Comparison of ENCODE assay signal across 29 cellular contexts in the genomic region with DNA sequence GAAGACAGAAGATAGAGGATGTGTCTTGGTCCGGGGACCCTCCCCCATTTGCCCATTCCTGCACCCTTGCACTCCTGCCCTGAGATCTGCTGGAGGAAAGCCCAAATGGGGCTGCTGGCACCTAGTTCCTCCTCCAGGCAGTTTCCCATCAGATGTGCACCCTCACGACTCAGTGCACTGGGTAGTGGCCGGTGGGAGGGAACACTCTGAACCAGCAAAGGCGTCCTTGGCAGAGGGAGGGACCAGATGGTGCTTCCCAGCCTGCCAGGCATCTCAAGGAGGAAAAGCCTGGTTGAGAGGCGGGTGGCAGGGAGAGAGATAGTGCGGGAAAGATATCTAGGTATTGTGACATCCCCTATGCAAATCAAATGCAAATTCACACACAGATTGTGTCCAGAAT. TPM values are rescaled to one million over a fixed set of nuclear protein-coding genes. Genes with fewer than 3 reads are reported as not detected.
A peak's percentile ranks its signal among the peaks of the same experiment; 100 is the strongest.
DNase-seq lines count a peak whose midpoint lies in the region; ATAC-seq and TF ChIP-seq lines count a peak whose summit lies in the region.
"Had no signal": no experiment of that assay in that cellular context is flagged by ENCODE, and none has a peak within 500 bp of the region (broad histone marks: within the 10 kb centered on the region; RNA-seq: fewer than 3 reads in every experiment).

No MANE protein-coding gene starts in this region.

- H3K36me3 ChIP-seq in SK-N-SH (replicated peaks in 1 of 2; ENCODE audit: control insufficient read depth in 1 of 2, insufficient read depth in 2 of 2, low read length in 1 of 2): no peaks in the 10 kb centered on the region
- no peaks in the 10 kb centered on the region for H3K36me3 ChIP-seq in testis (ENCODE audit: low read depth, missing control alignments)
- H3K36me3 ChIP-seq: stomach had no signal

- H3K4me1 ChIP-seq in SK-N-SH (ENCODE audit: control insufficient read depth in 1 of 2, insufficient read depth in 2 of 2, low read depth in 1 of 2, low read length in 1 of 2) (peaks cover 0 to 8% of the 10 kb centered on the region in 2 experiments; a peak in 1 of 4 replicates), testis (no peaks in the 10 kb centered on the region)
- H3K4me1 ChIP-seq: A549, stomach had no signal

- ATAC-seq in SK-N-SH treated with all-trans-retinoic acid at 6 μM for 48 hours: no peak
- ATAC-seq in activated naive CD8-positive, alpha-beta T cell treated with anti-CD3 and anti-CD28 coated beads, Interleukin-2, amount 50 U/mL, for 24 hours: no peak
- ATAC-seq: A549; activated CD4-positive, alpha-beta T cell treated with anti-CD3 and anti-CD28 coated beads for 36 hours; naive thymus-derived CD4-positive, alpha-beta T cell had no signal

- no peak overlapping the region for H3K27ac ChIP-seq in SK-N-SH (ENCODE audit: low read depth in 2 of 2, low read length in 1 of 2)
- H3K27ac ChIP-seq in testis: no peak overlapping the region
- H3K27ac ChIP-seq: A549, RWPE1, stomach had no signal

- H3K4me1 Mint-ChIP-seq in activated naive CD8-positive, alpha-beta T cell treated with anti-CD3 and anti-CD28 coated beads, Interleukin-2, amount 50 U/mL, for 24 hours: no peaks in the 10 kb centered on the region
- H3K4me1 Mint-ChIP-seq: activated CD4-positive, alpha-beta T cell treated with anti-CD3 and anti-CD28 coated beads for 36 hours; CD4-positive, alpha-beta memory T cell; mesothelial cell of epicardium had no signal

- peaks cover 61% of the 10 kb centered on the region for H3K27me3 Mint-ChIP-seq in activated naive CD8-positive, alpha-beta T cell treated with anti-CD3 and anti-CD28 coated beads, Interleukin-2, amount 50 U/mL, for 24 hours

- no peaks in the 10 kb centered on the region for H3K36me3 Mint-ChIP-seq in activated naive CD8-positive, alpha-beta T cell treated with anti-CD3 and anti-CD28 coated beads, Interleukin-2, amount 50 U/mL, for 24 hours (ENCODE audit: low read depth)
- H3K36me3 Mint-ChIP-seq: CD4-positive, alpha-beta memory T cell; mesothelial cell of epicardium had no signal

- TF ChIP-seq POLR2A in testis (IDR thresholded peaks at IDR 0.05): no peak

- intact Hi-C loops in testis (cut with DNase I; ENCODE audit: low total_unique reads): no loop called here

- H3K79me2 ChIP-seq in SK-N-SH (ENCODE audit: insufficient read depth): no peaks in the 10 kb centered on the region

- peaks cover 10% of the 10 kb centered on the region for H3K27me3 ChIP-seq in SK-N-SH (ENCODE audit: insufficient read depth)
- H3K27me3 ChIP-seq in testis: no peaks in the 10 kb centered on the region

- no peak overlapping the region for H3K4me3 Mint-ChIP-seq in activated naive CD8-positive, alpha-beta T cell treated with anti-CD3 and anti-CD28 coated beads, Interleukin-2, amount 50 U/mL, for 24 hours
- H3K4me3 Mint-ChIP-seq: activated CD4-positive, alpha-beta T cell treated with anti-CD3 and anti-CD28 coated beads for 36 hours; activated naive CD8-positive, alpha-beta T cell; CD4-positive, alpha-beta memory T cell; mesothelial cell of epicardium; naive thymus-derived CD4-positive, alpha-beta T cell had no signal

- 21% methylated on average over 6 of the region's 6 CpGs for WGBS in SK-N-SH (ENCODE audit: low lambda C conversion rate)
- 44 to 52% methylated on average over 4 to 6 of the region's 6 CpGs for WGBS in testis, 2 donors

- H3K4me3 ChIP-seq in SK-N-SH (ENCODE audit: low read depth in 2 of 2, low read length in 1 of 2) (no peak overlapping the region), testis (no peak overlapping the region)
- H3K4me3 ChIP-seq: A549, smooth muscle cell, stomach had no signal

- H3K9me3 Mint-ChIP-seq in activated naive CD8-positive, alpha-beta T cell treated with anti-CD3 and anti-CD28 coated beads, Interleukin-2, amount 50 U/mL, for 24 hours: no peaks in the 10 kb centered on the region
- H3K9me3 Mint-ChIP-seq: mesothelial cell of epicardium; naive thymus-derived CD4-positive, alpha-beta T cell had no signal

- no peaks in the 10 kb centered on the region for H3F3A ChIP-seq in SK-N-SH (replicated peaks; ENCODE audit: insufficient read depth)

- no peak for TF ChIP-seq EP300 in SK-N-SH (IDR thresholded peaks at IDR 0.05; ENCODE audit: borderline replicate concordance in 1 of 2, low read depth in 1 of 2, low read length in 1 of 2)

- TF ChIP-seq RAD21 in SK-N-SH (IDR thresholded peaks at IDR 0.05; ENCODE audit: low read length): no peak

- no peak overlapping the region for H2AFZ ChIP-seq in SK-N-SH (ENCODE audit: low read depth)

- H3K9ac ChIP-seq in SK-N-SH: no peak overlapping the region

- no peak overlapping the region for H3K4me2 ChIP-seq in SK-N-SH
- H3K4me2 ChIP-seq: A549, smooth muscle cell had no signal

- CTCF ChIA-PET in SK-N-SH (lab: Yijun Ruan, JAX): interaction anchor here (1.6 to 4.1 kb wide), 3 partner anchors 15 to 33 kb away, joined by 4 to 19 read pairs (median 5); partner anchors contain the start of gene SLC35B2

- POLR2A ChIA-PET in SK-N-SH (lab: Yijun Ruan, JAX): interaction anchor here (0.8 kb wide), 1 partner anchor 9 kb away, joined by 3 read pairs; no protein-coding TSS in a partner anchor

- H3K9me2 ChIP-seq in SK-N-SH: no peaks in the 10 kb centered on the region

- TF ChIP-seq CTCF in SK-N-SH (IDR thresholded peaks at IDR 0.05): no peak
- TF ChIP-seq CTCF in testis (IDR thresholded peaks at IDR 0.05): no peak

- H3K9me3 ChIP-seq in SK-N-SH (no peaks in the 10 kb centered on the region), testis (no peaks in the 10 kb centered on the region)
- H3K9me3 ChIP-seq: A549, stomach had no signal

- DNase-seq in SK-N-SH (peak; percentile 52), NCI-H524 (lab: John Stamatoyannopoulos, UW) (peak; percentile 93 to 94), cerebellum (ENCODE audit: low spot score) (peak; percentile 90), testis (peak; percentile 33), DMS114 treated with DMSO at 0.1 percent for 48 hours (lab: John Stamatoyannopoulos, UW; ENCODE audit: unreplicated experiment) (no peak)
- DNase-seq in activated naive CD8-positive, alpha-beta T cell treated with anti-CD3 and anti-CD28 coated beads, Interleukin-2, amount 50 U/mL, for 24 hours: no peak
- DNase-seq in activated CD8-positive, alpha-beta memory T cell treated with anti-CD3 and anti-CD28 coated beads, Interleukin-2, amount 50 U/mL, for 4 hours: no peak
- DNase-seq: activated CD4-positive, alpha-beta T cell treated with anti-CD3 and anti-CD28 coated beads for 36 hours; activated effector memory CD4-positive, alpha-beta T cell treated with Interleukin-2 at 50 U/mL for 16 hours; AML-193; CD4-positive, alpha-beta memory T cell; effector memory CD4-positive, alpha-beta T cell; naive thymus-derived CD4-positive, alpha-beta T cell; NCI-H1092; NCI-H1930; NCI-H510A treated with DMSO at 0.1 percent for 48 hours; stimulated activated CD4-positive, alpha-beta T cell treated with anti-CD3 and anti-CD28 coated beads, Interleukin-1b, Interleukin-23, amount 100 ng/mL, for 48 hours; stomach; trophoblast cell had no signal

- H4K20me1 ChIP-seq in SK-N-SH (ENCODE audit: insufficient read depth): no peaks in the 10 kb centered on the region

- H3K27ac Mint-ChIP-seq in activated naive CD8-positive, alpha-beta T cell treated with anti-CD3 and anti-CD28 coated beads, Interleukin-2, amount 50 U/mL, for 24 hours: no peak overlapping the region
- H3K27ac Mint-ChIP-seq: activated CD4-positive, alpha-beta T cell treated with anti-CD3 and anti-CD28 coated beads for 36 hours; activated naive CD8-positive, alpha-beta T cell; CD4-positive, alpha-beta memory T cell; mesothelial cell of epicardium; naive thymus-derived CD4-positive, alpha-beta T cell had no signal

TF ChIP-seq in SK-N-SH, 30 proteins besides CTCF, POLR2A, EP300 and RAD21 (continues in another document):
- TF ChIP-seq POLR2AphosphoS5 (IDR thresholded peaks at IDR 0.05; ENCODE audit: low read depth, low read length) (no peak), EZH2phosphoT487 (IDR thresholded peaks at IDR 0.05; ENCODE audit: borderline replicate concordance, low read depth) (no peak)

TF ChIP-seq in SK-N-SH treated with all-trans-retinoic acid at 6 μM for 48 hours, 23 proteins besides CTCF, POLR2A, EP300 and RAD21 (continues in another document):
- no peak for TF ChIP-seq ZFP30 (CRISPR knock-in tag; IDR thresholded peaks at IDR 0.05)
- TF ChIP-seq ZC3H10 (CRISPR knock-in tag; IDR thresholded peaks at IDR 0.05): no peak

RNA-seq across cellular contexts. Expression of gene TMEM151B, which starts 19.5 kb away (rescaled TPM):
- polyA plus RNA-seq in SK-N-SH (2012; rRNA removed): 0.05 and 0.10 TPM in 2 replicates
- polyA plus RNA-seq in SK-N-SH (2012; cell fraction: cytosol; rRNA removed): 0.08 and 0.18 TPM in 2 replicates
- 0.32 and 0.50 TPM in 2 replicates for polyA plus RNA-seq in SK-N-SH (2012; cell fraction: nucleus; rRNA removed)
- 25.6 TPM for total RNA-seq in cerebellum
- total RNA-seq in testis: 1 to 10 TPM; 1.6 to 2.8 TPM
- 1.3 TPM for polyA plus RNA-seq in testis (ENCODE audit: insufficient read depth, low read depth, low replicate concordance)
- total RNA-seq: CD4-positive, alpha-beta memory T cell; epithelial cell of proximal tubule; liver; naive thymus-derived CD4-positive, alpha-beta T cell; smooth muscle cell; T-helper 1 cell treated with Interleukin-12 subunit alpha and Interleukin-12 subunit beta and Interleukin-4 antibody, amounts not matched to agents 30 ng/mL and 1 ng/mL, for 36 hours had no signal
- polyA plus RNA-seq: CD4-positive, alpha-beta memory T cell; keratinocyte; liver; smooth muscle cell had no signal

RNA-seq across cellular contexts. Expression of gene AARS2, which starts 23.4 kb away (rescaled TPM):
- polyA plus RNA-seq in SK-N-SH (2012; rRNA removed) (9.0 and 9.5 TPM in 2 replicates), testis (ENCODE audit: insufficient read depth, low read depth, low replicate concordance) (6.2 TPM)
- 3.7 and 6.2 TPM in 2 replicates for polyA plus RNA-seq in SK-N-SH (2012; cell fraction: cytosol; rRNA removed)
- 16.4 and 19.1 TPM in 2 replicates for polyA plus RNA-seq in SK-N-SH (2012; cell fraction: nucleus; rRNA removed)
- total RNA-seq in cerebellum (14.7 TPM), testis (10 to 100 TPM; 13.4 to 14.6 TPM)

RNA-seq across cellular contexts. Expression of gene NFKBIE, which starts 24.4 kb away (rescaled TPM):
- polyA plus RNA-seq in SK-N-SH (2012; rRNA removed): 5.8 and 6.4 TPM in 2 replicates
- 4.0 and 4.4 TPM in 2 replicates for polyA plus RNA-seq in SK-N-SH (2012; cell fraction: cytosol; rRNA removed)
- polyA plus RNA-seq in SK-N-SH (2012; cell fraction: nucleus; rRNA removed): 7.8 and 12.0 TPM in 2 replicates
- total RNA-seq in cerebellum: 4.5 TPM
- 10 to 100 TPM; 18.3 to 29.2 TPM for total RNA-seq in testis
- 13.1 TPM for polyA plus RNA-seq in testis (ENCODE audit: insufficient read depth, low read depth, low replicate concordance)

RNA-seq across cellular contexts. Expression of gene SLC35B2, which starts 32.4 kb away (rescaled TPM):
- polyA plus RNA-seq in SK-N-SH (2012; rRNA removed): 125 and 163 TPM in 2 replicates
- polyA plus RNA-seq in SK-N-SH (2012; cell fraction: cytosol; rRNA removed): 69.7 and 109 TPM in 2 replicates
- 108 and 123 TPM in 2 replicates for polyA plus RNA-seq in SK-N-SH (2012; cell fraction: nucleus; rRNA removed)
- 23.9 TPM for total RNA-seq in cerebellum
- 10 to 100 TPM; 42.4 to 49.8 TPM for total RNA-seq in testis
- 32.1 TPM for polyA plus RNA-seq in testis (ENCODE audit: insufficient read depth, low read depth, low replicate concordance)

RNA-seq across cellular contexts. Expression of gene HSP90AB1, which starts 42.8 kb away (rescaled TPM):
- polyA plus RNA-seq in SK-N-SH (2012; rRNA removed) (843 and 1,069 TPM in 2 replicates), testis (ENCODE audit: insufficient read depth, low read depth, low replicate concordance) (602 TPM)
- 915 and 1,057 TPM in 2 replicates for polyA plus RNA-seq in SK-N-SH (2012; cell fraction: cytosol; rRNA removed)
- 744 and 797 TPM in 2 replicates for polyA plus RNA-seq in SK-N-SH (2012; cell fraction: nucleus; rRNA removed)
- total RNA-seq in cerebellum (210 TPM), testis (100 to 1,000 TPM; 480 to 610 TPM)

Comparison
In these comparisons a context has a peak if more than half of its experiments do, and no peak if none do; other contexts are left out.
1. DNase-seq: peak in SK-N-SH (single experiment), NCI-H524 (2 of 2), cerebellum (single experiment) and testis (single experiment); none in activated naive CD8-positive, alpha-beta T cell treated with anti-CD3 and anti-CD28 coated beads, Interleukin-2, amount 50 U/mL, for 24 hours (single experiment), DMS114 treated with DMSO at 0.1 percent for 48 hours (single experiment) and activated CD8-positive, alpha-beta memory T cell treated with anti-CD3 and anti-CD28 coated beads, Interleukin-2, amount 50 U/mL, for 4 hours (single experiment).